In the genomic region with DNA sequence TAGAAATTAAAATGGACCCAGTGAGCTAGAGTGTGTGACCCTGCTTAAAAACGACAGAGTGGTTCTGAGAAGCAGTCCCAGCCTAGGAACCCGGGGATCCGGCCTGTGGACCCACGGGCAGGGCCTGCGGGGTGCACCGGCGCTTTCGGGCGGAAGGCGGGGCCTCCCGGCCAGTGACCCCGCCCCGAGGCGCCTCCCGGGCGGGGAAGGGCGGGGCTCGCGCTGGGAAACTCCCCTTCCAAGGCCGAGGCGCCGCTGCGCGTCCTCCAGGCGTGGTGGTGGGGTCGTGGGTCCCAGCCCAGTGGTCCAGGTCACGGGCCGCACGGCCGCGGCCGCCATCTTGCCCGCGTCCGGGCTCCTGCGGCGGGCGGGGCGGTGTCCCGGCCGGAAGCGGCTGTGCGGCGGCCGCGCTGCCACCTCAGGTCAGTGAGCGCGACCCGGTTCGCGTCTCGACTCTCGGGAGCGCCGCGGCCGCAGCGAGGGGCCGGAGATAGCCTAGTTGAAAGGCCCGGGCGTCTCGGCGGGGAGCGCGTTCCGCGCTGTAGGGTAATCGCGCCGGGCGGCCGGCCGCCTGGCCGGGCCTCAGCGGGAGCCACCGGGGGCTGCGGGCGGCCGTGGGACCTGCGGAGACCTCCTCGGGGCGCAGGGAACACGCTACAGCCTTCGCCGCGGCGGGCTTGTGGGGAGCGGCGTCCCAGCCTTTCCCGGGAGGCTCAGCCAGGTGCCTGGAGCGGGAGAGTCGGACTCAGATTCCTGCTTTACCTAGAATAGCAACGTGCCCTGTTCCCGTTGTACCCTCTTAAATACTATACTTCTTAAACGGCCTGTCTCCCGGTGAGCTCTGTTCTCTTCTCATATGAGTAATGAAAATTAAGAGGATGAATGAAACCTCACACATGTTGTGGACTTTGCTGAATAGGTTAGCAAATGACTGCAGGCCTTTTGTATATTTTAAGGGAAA, we compare ENCODE assay signal across 8 cellular contexts. TPM values are rescaled to one million over a fixed set of nuclear protein-coding genes. Genes with fewer than 3 reads are reported as not detected.
DNase-seq lines count a peak whose midpoint lies in the region; ATAC-seq and TF ChIP-seq lines count a peak whose summit lies in the region.

MIOS (plus strand) TSS at position 234 of the 961 bp plus-strand sequence. CDS start 5,592 bp downstream, outside the sequence.

- H3K27ac Mint-ChIP-seq in Caco-2 (ENCODE audit: unreplicated experiment): no peak within 1 kb of the TSS
- H3K27ac Mint-ChIP-seq in activated T-cell treated with anti-CD3 and anti-CD28 coated beads, Interleukin-2, amount 50 U/mL, for 24 hours: peak within 1 kb of the TSS; percentile 84

- H4K20me1 ChIP-seq in PC-9 (ENCODE audit: insufficient read depth): peaks cover 7% of the 10 kb centered on the region; the same call in 1 of the 2 replicates

- peak within 1 kb of the TSS; percentile 97 for H3K4me2 ChIP-seq in PC-9

- peak; percentile 81 for TF ChIP-seq POLR2A in erythroblast (IDR thresholded peaks at IDR 0.05; ENCODE audit: low read length)

- H3K27me3 ChIP-seq in Caco-2 (replicated peaks; ENCODE audit: control insufficient read depth, insufficient read depth, low read length) (no peaks in the 10 kb centered on the region), PC-9 (ENCODE audit: insufficient read depth, low read depth) (no peaks in the 10 kb centered on the region), mucosa of stomach (ENCODE audit: control insufficient read depth, insufficient read depth, low read length) (no peaks in the 10 kb centered on the region)

- no peaks in the 10 kb centered on the region for H3K9me2 ChIP-seq in PC-9 (ENCODE audit: insufficient read depth)

- no peak for TF ChIP-seq CTCF in Caco-2 (IDR thresholded peaks at IDR 0.05; ENCODE audit: insufficient read depth in 1 of 2, low read depth in 1 of 2, low read length in 1 of 2, severe bottlenecking in 1 of 2, unreplicated experiment in 1 of 2)
- no peak for TF ChIP-seq CTCF in PC-9 (conservative IDR thresholded peaks at IDR 0.05)

- POLR2A ChIA-PET in Caco-2 (lab: Charles Lee): interaction anchor here (0.7 to 1.5 kb wide), 2 partner anchors 74 to 262 kb away, joined by 4 to 9 read pairs; partner anchors contain the start of gene UMAD1
- POLR2A ChIA-PET in PC-9 (lab: Charles Lee; ENCODE audit: unreplicated experiment): interaction anchor here (0.7 kb wide), 1 partner anchor 383 kb away, joined by 3 read pairs; no protein-coding TSS in a partner anchor

- DNase-seq in Caco-2: peak; percentile 95 to 97
- peak; percentile 67 to 91 for DNase-seq in PC-9
- peak; percentile 92 for DNase-seq in activated T-cell treated with anti-CD3 and anti-CD28 coated beads, Interleukin-2, amount 50 U/mL, for 24 hours
- peak; percentile 90 to 91 for DNase-seq in erythroblast (lab: John Stamatoyannopoulos, UW)
- peak; percentile 65 to 70 for DNase-seq in stimulated activated CD8-positive, alpha-beta memory T cell treated with anti-CD3 and anti-CD28 coated beads, Interleukin-7, amount 100 ng/mL, for 1 hour (ENCODE audit: low read depth in 2 of 2)

- no TSS peak for BruUV-seq in Caco-2 (replicated peaks; lab: Mats Ljungman, UMichigan)
- BruUV-seq in PC-9 (replicated peaks; lab: Mats Ljungman, UMichigan): no TSS peak

- no peaks in the 10 kb centered on the region for H3K27me3 Mint-ChIP-seq in Caco-2 (ENCODE audit: insufficient read depth, unreplicated experiment)
- H3K27me3 Mint-ChIP-seq in activated T-cell treated with anti-CD3 and anti-CD28 coated beads, Interleukin-2, amount 50 U/mL, for 24 hours: no peaks in the 10 kb centered on the region

- peaks cover 48% of the 10 kb centered on the region for H3F3A ChIP-seq in PC-9 (ENCODE audit: insufficient read depth, low read depth)

- no peak within 1 kb of the TSS for H3K4me3 Mint-ChIP-seq in Caco-2 (ENCODE audit: unreplicated experiment)
- H3K4me3 Mint-ChIP-seq in activated T-cell treated with anti-CD3 and anti-CD28 coated beads, Interleukin-2, amount 50 U/mL, for 24 hours: no peak within 1 kb of the TSS

- H3K9ac ChIP-seq in mucosa of stomach (ENCODE audit: low read length): peak within 1 kb of the TSS; percentile 86

- H3K27ac ChIP-seq in PC-9: peak within 1 kb of the TSS; percentile 97

- H3K9me3 ChIP-seq in Caco-2: no peaks in the 10 kb centered on the region
- no peaks in the 10 kb centered on the region for H3K9me3 ChIP-seq in PC-9 (ENCODE audit: insufficient read depth, low read depth)
- H3K9me3 ChIP-seq in mucosa of stomach (ENCODE audit: control insufficient read depth, low read length): no peaks in the 10 kb centered on the region

- peak within 1 kb of the TSS; percentile 85 for H2AFZ ChIP-seq in PC-9

- peaks cover 20% of the 10 kb centered on the region for H3K4me1 Mint-ChIP-seq in Caco-2 (ENCODE audit: low read depth, unreplicated experiment)
- H3K4me1 Mint-ChIP-seq in activated T-cell treated with anti-CD3 and anti-CD28 coated beads, Interleukin-2, amount 50 U/mL, for 24 hours (ENCODE audit: low read depth): peaks cover 33% of the 10 kb centered on the region

- intact Hi-C loops in Caco-2 (cut with micrococcal nuclease; ENCODE audit: unreplicated experiment) (loop anchor here (1.0 to 10.0 kb wide), 5 partner anchors 73 to 728 kb away; partner anchors contain the start of gene UMAD1), PC-9 (cut with micrococcal nuclease; ENCODE audit: unreplicated experiment) (loop anchor here (1.0 to 10.0 kb wide), 5 partner anchors 74 to 1052 kb away; partner anchors contain the start of genes C1GALT1 and UMAD1)

- ATAC-seq in GM19452 (IDR thresholded peaks at IDR 0.05; ENCODE audit: unreplicated experiment) (peak; percentile 68), HG03571 (IDR thresholded peaks at IDR 0.05; ENCODE audit: unreplicated experiment) (peak; percentile 73)

- H3K36me3 ChIP-seq in Caco-2 (ENCODE audit: control insufficient read depth, insufficient read depth, low read length) (0 out of 2 replicates have a peak, but pooled peaks cover 1% of the 10 kb centered on the region), PC-9 (ENCODE audit: low read depth) (peaks cover 21% of the 10 kb centered on the region), mucosa of stomach (ENCODE audit: control insufficient read depth, insufficient read depth, low read length) (no peaks in the 10 kb centered on the region)

- H3K4me1 ChIP-seq in Caco-2 (peaks cover 34% of the 10 kb centered on the region), PC-9 (replicated peaks; ENCODE audit: insufficient read depth) (peaks cover 64% of the 10 kb centered on the region), mucosa of stomach (ENCODE audit: control insufficient read depth, insufficient read depth, low read length) (peaks cover 21% of the 10 kb centered on the region)

- H3K79me2 ChIP-seq in PC-9 (ENCODE audit: low read depth): peaks cover 49% of the 10 kb centered on the region

- peaks cover 14% of the 10 kb centered on the region for H3K36me3 Mint-ChIP-seq in Caco-2 (ENCODE audit: insufficient read depth, unreplicated experiment)
- peaks cover 41% of the 10 kb centered on the region for H3K36me3 Mint-ChIP-seq in activated T-cell treated with anti-CD3 and anti-CD28 coated beads, Interleukin-2, amount 50 U/mL, for 24 hours (ENCODE audit: low read depth)

- H3K4me3 ChIP-seq in Caco-2 (ENCODE audit: low read depth, low read length) (peak within 1 kb of the TSS; percentile 53), PC-9 (peak within 1 kb of the TSS; percentile 92), mucosa of stomach (ENCODE audit: low read length) (peak within 1 kb of the TSS; percentile 38)

- CTCF ChIA-PET in Caco-2 (lab: Charles Lee) (interaction anchor here (1.3 kb wide), 1 partner anchor 143 kb away, joined by 3 read pairs; no protein-coding TSS in a partner anchor), PC-9 (lab: Charles Lee) (interaction anchor here (0.5 kb wide), 1 partner anchor 165 kb away, joined by 24 read pairs; no protein-coding TSS in a partner anchor)

- peaks cover 12% of the 10 kb centered on the region for H3K9me3 Mint-ChIP-seq in Caco-2 (ENCODE audit: unreplicated experiment)
- H3K9me3 Mint-ChIP-seq in activated T-cell treated with anti-CD3 and anti-CD28 coated beads, Interleukin-2, amount 50 U/mL, for 24 hours: no peaks in the 10 kb centered on the region

RNA-seq across cellular contexts. Expression of gene MIOS, which starts in this region (rescaled TPM):
- total RNA-seq in Caco-2 (2022) (32.1 and 37.3 TPM in 2 replicates), PC-9 (2021) (35.8 and 42.0 TPM in 2 replicates)

Comparison
In these comparisons a context has a peak if more than half of its experiments do, and no peak if none do; other contexts are left out.
1. Peak in every context shown above with its lines: DNase-seq, ATAC-seq, H3K4me3 ChIP-seq and H3K27ac ChIP-seq.
2. H3K4me3 ChIP-seq: peak in every context shown above with its lines; median percentile 92 in PC-9; 53 in Caco-2; 38 in mucosa of stomach.